Comparison of ENCODE assay signal across 23 cellular contexts in genomic region chr11:11946180-11946579, GRCh38.
DNase-seq lines count a peak whose midpoint lies in the region; ATAC-seq, FAIRE-seq and TF ChIP-seq lines count a peak whose summit lies in the region.
"Had no signal": no experiment of that assay in that cellular context is flagged by ENCODE, and none has a peak within 500 bp of the region (broad histone marks: within the 10 kb centered on the region; RNA-seq: fewer than 3 reads in every experiment).

No MANE protein-coding gene starts in this region.

- ATAC-seq in pancreas (no peak), HG03045 (IDR thresholded peaks at IDR 0.05; ENCODE audit: unreplicated experiment) (no peak)
- ATAC-seq: activated T-helper 17 cell treated with anti-CD3 and anti-CD28 coated beads, Interleukin-2, amount 50 U/mL, for 72 hours; natural killer cell treated with Interleukin-12 subunit alpha and Interleukin-12 subunit beta and Interleukin-15 and Interleukin-18, amount 100 ng/mL, for 72 hours had no signal

- no peaks in the 10 kb centered on the region for H3K9me2 ChIP-seq in GM23248 (ENCODE audit: insufficient read depth)

- no peak for FAIRE-seq in pancreas (lab: Jason Lieb, UNC)

- H4K20me1 ChIP-seq in GM23248 (ENCODE audit: insufficient read depth): no peaks in the 10 kb centered on the region

- no peak overlapping the region for H3K27ac Mint-ChIP-seq in CD14-positive monocyte
- H3K27ac Mint-ChIP-seq: activated T-helper 17 cell treated with anti-CD3 and anti-CD28 coated beads, Interleukin-2, amount 50 U/mL, for 72 hours; CD4-positive, alpha-beta T cell; IgD-negative memory B cell; natural killer cell treated with Interleukin-12 subunit alpha and Interleukin-12 subunit beta and Interleukin-15 and Interleukin-18, amount 100 ng/mL, for 72 hours; T-helper 2 cell treated with Interferon-gamma antibody and Interleukin-4, amounts not matched to agents 5 μg/mL and 100 μg/mL, for 36 hours had no signal

- H3F3A ChIP-seq in GM23248 (ENCODE audit: insufficient read depth): peaks cover 24% of the 10 kb centered on the region; the same call in 1 of the 2 replicates

- H3K9me3 ChIP-seq in GM23248 (ENCODE audit: low read depth) (no peaks in the 10 kb centered on the region), pancreas (no peaks in the 10 kb centered on the region)
- H3K9me3 ChIP-seq: upper lobe of left lung had no signal

- peaks cover 16% of the 10 kb centered on the region for H3K79me2 ChIP-seq in GM23248 (ENCODE audit: insufficient read depth)

- no peak overlapping the region for H3K9ac ChIP-seq in GM23248

- no peak for TF ChIP-seq CTCF in astrocyte of the spinal cord (IDR thresholded peaks at IDR 0.05; ENCODE audit: low read depth, low read length)
- no peak for TF ChIP-seq CTCF in pancreas (IDR thresholded peaks at IDR 0.05)
- no peak for TF ChIP-seq CTCF in CD14-positive monocyte (IDR thresholded peaks at IDR 0.05)

- H3K36me3 Mint-ChIP-seq in CD14-positive monocyte: peaks cover 72 to 74% of the 10 kb centered on the region in 2 donors

- in situ Hi-C loops in GM23248 (cut with MboI): loop anchor here (25.0 kb wide), 1 partner anchor 316 kb away; no protein-coding TSS in a partner anchor
- in situ Hi-C loops in astrocyte of the spinal cord (cut with HindIII; ENCODE audit: low sequenced_read_pairs): no loop called here

- H3K4me1 ChIP-seq in GM23248 (ENCODE audit: insufficient read depth) (peaks cover 19% of the 10 kb centered on the region), pancreas (no peaks in the 10 kb centered on the region)
- H3K4me1 ChIP-seq: upper lobe of left lung had no signal

- H3K36me3 ChIP-seq in GM23248 (ENCODE audit: low read depth) (peaks cover 44% of the 10 kb centered on the region), pancreas (peaks cover 0 to 8% (median 6%) of the 10 kb centered on the region in 3 donors)

- H3K27me3 Mint-ChIP-seq in CD14-positive monocyte (ENCODE audit: low read depth in 3 of 3): peaks cover 0 to 2% (median 0%) of the 10 kb centered on the region in 3 donors
- H3K27me3 Mint-ChIP-seq: activated T-helper 17 cell treated with anti-CD3 and anti-CD28 coated beads, Interleukin-2, amount 50 U/mL, for 72 hours; CD4-positive, alpha-beta T cell; IgD-negative memory B cell; natural killer cell treated with Interleukin-12 subunit alpha and Interleukin-12 subunit beta and Interleukin-15 and Interleukin-18, amount 100 ng/mL, for 72 hours had no signal

- H3K4me1 Mint-ChIP-seq in CD14-positive monocyte: no peaks in the 10 kb centered on the region
- H3K4me1 Mint-ChIP-seq: activated T-helper 17 cell treated with anti-CD3 and anti-CD28 coated beads, Interleukin-2, amount 50 U/mL, for 72 hours; IgD-negative memory B cell had no signal

- H3K4me3 ChIP-seq in GM23248: no peak overlapping the region
- H3K4me3 ChIP-seq in astrocyte of the spinal cord (ENCODE audit: low read depth, low read length): no peak overlapping the region
- H3K4me3 ChIP-seq in pancreas: no peak overlapping the region
- H3K4me3 ChIP-seq: coronary artery, upper lobe of left lung had no signal

- no peak overlapping the region for H3K4me3 Mint-ChIP-seq in CD14-positive monocyte
- H3K4me3 Mint-ChIP-seq: activated T-helper 17 cell treated with anti-CD3 and anti-CD28 coated beads, Interleukin-2, amount 50 U/mL, for 72 hours; CD4-positive, alpha-beta T cell; IgD-negative memory B cell; natural killer cell treated with Interleukin-12 subunit alpha and Interleukin-12 subunit beta and Interleukin-15 and Interleukin-18, amount 100 ng/mL, for 72 hours; T-helper 2 cell treated with Interferon-gamma antibody and Interleukin-4, amounts not matched to agents 5 μg/mL and 100 μg/mL, for 36 hours had no signal

- intact Hi-C loops in pancreas (cut with DNase I) (no loop called here), CD14-positive monocyte (cut with micrococcal nuclease) (no loop called here)

- peak overlapping the region; percentile 10 for H3K4me2 ChIP-seq in GM23248 (ENCODE audit: unreplicated experiment)

- H2AFZ ChIP-seq in GM23248: no peak overlapping the region

- peak; percentile 76 for DNase-seq in AG20443 (ENCODE audit: low spot score)
- DNase-seq in GM23248: peak; percentile 79
- DNase-seq in astrocyte of the spinal cord (ENCODE audit: low read depth, low spot score): peak; percentile 33
- DNase-seq in kidney tubule cell (ENCODE audit: low spot score): peak; percentile 22
- no peak for DNase-seq in pancreas
- no peak for DNase-seq in CD14-positive monocyte (ENCODE audit: low spot score)
- DNase-seq in DMS79 (lab: John Stamatoyannopoulos, UW): no peak
- DNase-seq: activated CD8-positive, alpha-beta memory T cell treated with anti-CD3 and anti-CD28 coated beads for 24 hours; amygdala; CD4-positive, alpha-beta T cell; DMS79 treated with DMSO at 0.1 percent for 48 hours; NCI-H2081; NCI-H510A treated with DMSO at 0.1 percent for 48 hours; SHP77; stimulated activated CD4-positive, alpha-beta T cell treated with anti-CD3 and anti-CD28 coated beads, Interleukin-15, amount 100 ng/mL, for 24 hours; stimulated activated naive CD4-positive, alpha-beta T cell; upper lobe of left lung had no signal

- H3K27me3 ChIP-seq in GM23248 (replicated peaks; ENCODE audit: insufficient read depth) (no peaks in the 10 kb centered on the region), pancreas (no peaks in the 10 kb centered on the region)
- H3K27me3 ChIP-seq: upper lobe of left lung had no signal

- H3K9me3 Mint-ChIP-seq in CD14-positive monocyte: no peaks in the 10 kb centered on the region
- H3K9me3 Mint-ChIP-seq: activated T-helper 17 cell treated with anti-CD3 and anti-CD28 coated beads, Interleukin-2, amount 50 U/mL, for 72 hours; CD4-positive, alpha-beta T cell; IgD-negative memory B cell; natural killer cell treated with Interleukin-12 subunit alpha and Interleukin-12 subunit beta and Interleukin-15 and Interleukin-18, amount 100 ng/mL, for 72 hours; T-helper 2 cell treated with Interferon-gamma antibody and Interleukin-4, amounts not matched to agents 5 μg/mL and 100 μg/mL, for 36 hours had no signal

- 46% methylated on average over 2 of the region's 2 CpGs for WGBS in GM23248 (ENCODE audit: low coverage in 1 of 2, low lambda C conversion rate in 2 of 2, missing lambda C conversion rate in 2 of 2), 2 experiments
- 70 to 79% methylated on average over 2 of the region's 2 CpGs for WGBS in pancreas, 2 donors

- peak overlapping the region; percentile 65 for H3K27ac ChIP-seq in GM23248
- no peak overlapping the region for H3K27ac ChIP-seq in pancreas
- H3K27ac ChIP-seq: coronary artery, upper lobe of left lung had no signal

Comparison
In these comparisons a context has a peak if more than half of its experiments do, and no peak if none do; other contexts are left out.
1. DNase-seq: peak in AG20443 (single experiment), GM23248 (single experiment), astrocyte of the spinal cord (single experiment) and kidney tubule cell (single experiment); none in pancreas (0 of 6), CD14-positive monocyte (single experiment) and DMS79 (single experiment).